ENCODE assay signal across 29 cellular contexts in genomic region chr10:3578682-3579081, GRCh38.
"Had no signal": no experiment of that assay in that cellular context is flagged by ENCODE, and none has a peak within 500 bp of the region (broad histone marks: within the 10 kb centered on the region; RNA-seq: fewer than 3 reads in every experiment).

No MANE protein-coding gene starts in this region.

- H3K27ac ChIP-seq: stomach, suprapubic skin, testis, thoracic aorta, thyroid gland, tibial artery, tibial nerve, transverse colon, upper lobe of left lung, upper lobe of right lung, uterus, vagina had no signal

- H3K36me3 Mint-ChIP-seq: stimulated activated effector memory CD8-positive, alpha-beta T cell treated with anti-CD3 and anti-CD28 coated beads, Interleukin-12 subunit alpha, Interleukin-12 subunit beta, amount 100 ng/mL, for 72 hours; stimulated activated memory B cell treated with anti-CD40 and anti-IgM and Interleukin-4, amounts not matched to agents 10 μg/mL and 1 μg/mL and 100 μg/mL, for 72 hours; stimulated activated naive B cell treated with anti-CD40 and anti-IgM and Interleukin-4, amounts not matched to agents 10 μg/mL and 1 μg/mL and 100 μg/mL, for 72 hours; type B pancreatic cell had no signal

- H3K36me3 ChIP-seq: stomach, suprapubic skin, thoracic aorta, thyroid gland, tibial artery, tibial nerve, transverse colon, upper lobe of left lung, upper lobe of right lung, uterus, vagina had no signal

- H3K9me3 Mint-ChIP-seq: stimulated activated effector memory CD8-positive, alpha-beta T cell treated with anti-CD3 and anti-CD28 coated beads, Interleukin-12 subunit alpha, Interleukin-12 subunit beta, amount 100 ng/mL, for 72 hours; stimulated activated memory B cell treated with anti-CD40 and anti-IgM and Interleukin-4, amounts not matched to agents 10 μg/mL and 1 μg/mL and 100 μg/mL, for 72 hours; stimulated activated naive B cell treated with anti-CD40 and anti-IgM and Interleukin-4, amounts not matched to agents 10 μg/mL and 1 μg/mL and 100 μg/mL, for 72 hours; stimulated activated naive CD8-positive, alpha-beta T cell treated with anti-CD3 and anti-CD28 coated beads, Interleukin-15, amount 100 ng/mL, for 72 hours; stimulated activated naive CD8-positive, alpha-beta T cell treated with anti-CD3 and anti-CD28 coated beads, Interleukin-15, Interleukin-2, amounts not matched to agents 100 ng/mL and 50 ng/mL, for 24 hours; type B pancreatic cell had no signal

- H3K4me1 Mint-ChIP-seq: stimulated activated naive CD8-positive, alpha-beta T cell treated with anti-CD3 and anti-CD28 coated beads, Interleukin-15, amount 100 ng/mL, for 72 hours had no signal

- H3K4me3 Mint-ChIP-seq: stimulated activated effector memory CD8-positive, alpha-beta T cell treated with anti-CD3 and anti-CD28 coated beads, Interleukin-12 subunit alpha, Interleukin-12 subunit beta, amount 100 ng/mL, for 72 hours; stimulated activated memory B cell treated with anti-CD40 and anti-IgM and Interleukin-4, amounts not matched to agents 10 μg/mL and 1 μg/mL and 100 μg/mL, for 72 hours; stimulated activated naive B cell treated with anti-CD40 and anti-IgM and Interleukin-4, amounts not matched to agents 10 μg/mL and 1 μg/mL and 100 μg/mL, for 72 hours; stimulated activated naive CD8-positive, alpha-beta T cell treated with anti-CD3 and anti-CD28 coated beads, Interleukin-15, amount 100 ng/mL, for 72 hours; stimulated activated naive CD8-positive, alpha-beta T cell treated with anti-CD3 and anti-CD28 coated beads, Interleukin-15, Interleukin-2, amounts not matched to agents 100 ng/mL and 50 ng/mL, for 24 hours; type B pancreatic cell had no signal

- FAIRE-seq: urothelium cell line had no signal

- H3K9me3 ChIP-seq: stomach, suprapubic skin, testis, thoracic aorta, thyroid gland, tibial artery, tibial nerve, transverse colon, upper lobe of left lung, upper lobe of right lung, uterus, vagina had no signal

- H3K4me1 ChIP-seq: stomach, suprapubic skin, testis, transverse colon, upper lobe of right lung, uterus, vagina had no signal

- DNase-seq: stimulated activated CD4-positive, alpha-beta T cell treated with anti-CD3 and anti-CD28 coated beads, Interleukin-2, amount 100 ng/mL, for 48 hours; stimulated activated CD4-positive, alpha-beta T cell treated with anti-CD3 and anti-CD28 coated beads, Interleukin-4, amount 100 ng/mL, for 1 hour; stimulated activated CD4-positive, alpha-beta T cell treated with anti-CD3 and anti-CD28 coated beads, Interleukin-4, amount 100 ng/mL, for 24 hours; stimulated activated CD4-positive, alpha-beta T cell treated with anti-CD3 and anti-CD28 coated beads, Interleukin-4, amount 100 ng/mL, for 4 hours; stimulated activated CD8-positive, alpha-beta memory T cell treated with anti-CD3 and anti-CD28 coated beads, Interleukin-4, amount 100 ng/mL, for 48 hours; stimulated activated naive B cell treated with anti-CD40 and anti-IgM and Interleukin-4, amounts not matched to agents 10 μg/mL and 1 μg/mL and 100 μg/mL, for 72 hours; stimulated activated naive CD4-positive, alpha-beta T cell; stimulated activated naive CD4-positive, alpha-beta T cell treated with Interleukin-2 at 50 U/mL for 16 hours; stimulated activated naive CD8-positive, alpha-beta T cell treated with anti-CD3 and anti-CD28 coated beads, Interleukin-15, amount 100 ng/mL, for 72 hours; stimulated activated naive CD8-positive, alpha-beta T cell treated with anti-CD3 and anti-CD28 coated beads, Interleukin-15, Interleukin-2, amounts not matched to agents 100 U/mL and 50 U/mL, for 24 hours; stomach; substantia nigra; testis; tibial artery; transverse colon; trophoblast cell; upper lobe of left lung; upper lobe of right lung; uterus had no signal

- H3K4me3 ChIP-seq: stomach, suprapubic skin, testis, thoracic aorta, thyroid gland, tibial artery, tibial nerve, transverse colon, upper lobe of left lung, upper lobe of right lung, uterus, vagina had no signal

- ATAC-seq: stimulated activated effector memory CD8-positive, alpha-beta T cell treated with anti-CD3 and anti-CD28 coated beads, Interleukin-12 subunit alpha, Interleukin-12 subunit beta, amount 100 ng/mL, for 72 hours; stimulated activated memory B cell treated with anti-CD40 and anti-IgM and Interleukin-4, amounts not matched to agents 10 μg/mL and 1 μg/mL and 100 μg/mL, for 72 hours; stimulated activated naive B cell treated with anti-CD40 and anti-IgM and Interleukin-4, amounts not matched to agents 10 μg/mL and 1 μg/mL and 100 μg/mL, for 72 hours; stimulated activated naive CD8-positive, alpha-beta T cell treated with anti-CD3 and anti-CD28 coated beads, Interleukin-15, amount 100 ng/mL, for 72 hours; stimulated activated naive CD8-positive, alpha-beta T cell treated with anti-CD3 and anti-CD28 coated beads, Interleukin-15, Interleukin-2, amounts not matched to agents 100 U/mL and 50 U/mL, for 24 hours had no signal

- H3K27me3 ChIP-seq: stomach, suprapubic skin, testis, thyroid gland, tibial artery, tibial nerve, transverse colon, upper lobe of left lung, upper lobe of right lung, uterus, vagina had no signal

- H3K27me3 Mint-ChIP-seq: stimulated activated naive B cell treated with anti-CD40 and anti-IgM and Interleukin-4, amounts not matched to agents 10 μg/mL and 1 μg/mL and 100 μg/mL, for 72 hours; stimulated activated naive CD8-positive, alpha-beta T cell treated with anti-CD3 and anti-CD28 coated beads, Interleukin-15, amount 100 ng/mL, for 72 hours had no signal

- H3K27ac Mint-ChIP-seq: stimulated activated effector memory CD8-positive, alpha-beta T cell treated with anti-CD3 and anti-CD28 coated beads, Interleukin-12 subunit alpha, Interleukin-12 subunit beta, amount 100 ng/mL, for 72 hours; stimulated activated naive B cell treated with anti-CD40 and anti-IgM and Interleukin-4, amounts not matched to agents 10 μg/mL and 1 μg/mL and 100 μg/mL, for 72 hours; stimulated activated naive CD8-positive, alpha-beta T cell treated with anti-CD3 and anti-CD28 coated beads, Interleukin-15, amount 100 ng/mL, for 72 hours; stimulated activated naive CD8-positive, alpha-beta T cell treated with anti-CD3 and anti-CD28 coated beads, Interleukin-15, Interleukin-2, amounts not matched to agents 100 ng/mL and 50 ng/mL, for 24 hours; type B pancreatic cell had no signal
